8 cellular contexts compared by ENCODE assay signal in genomic region chr2:9594361-9595063, GRCh38. TPM values are rescaled to one million over a fixed set of nuclear protein-coding genes. Genes with fewer than 3 reads are reported as not detected.
A peak's percentile ranks its signal among the peaks of the same experiment; 100 is the strongest.
DNase-seq lines count a peak whose midpoint lies in the region; ATAC-seq, FAIRE-seq and TF ChIP-seq lines count a peak whose summit lies in the region.

No MANE protein-coding gene starts in this region.

- H3K9me3 ChIP-seq in esophagus muscularis mucosa (peaks cover 0 to 9% (median 3%) of the 10 kb centered on the region in 4 donors), osteoblast (ENCODE audit: low read depth, low read length) (peaks cover 4% of the 10 kb centered on the region)

- H3K36me3 ChIP-seq in esophagus muscularis mucosa (peaks cover 0 to 25% (median 8%) of the 10 kb centered on the region in 4 donors), osteoblast (ENCODE audit: insufficient read depth, low read length) (peaks cover 31% of the 10 kb centered on the region)

- ATAC-seq in GM21576 (IDR thresholded peaks at IDR 0.05; ENCODE audit: unreplicated experiment), result no peak
- no peak for ATAC-seq in GM18907 (IDR thresholded peaks at IDR 0.05; ENCODE audit: unreplicated experiment)

- intact Hi-C loops in esophagus muscularis mucosa (cut with DNase I), result no loop called here

- peak; percentile 91 for FAIRE-seq in RCC 7860 (lab: Jason Lieb, UNC)

- H2AFZ ChIP-seq in osteoblast (ENCODE audit: low read length), result no peak overlapping the region

- TF ChIP-seq POLR2A in esophagus muscularis mucosa (IDR thresholded peaks at IDR 0.05; ENCODE audit: low read depth), result no peak

- DNase-seq in GM03348 (ENCODE audit: low spot score), result peak; percentile 84
- DNase-seq in RCC 7860 (ENCODE audit: low spot score), result peak; percentile 81
- no peak for DNase-seq in esophagus muscularis mucosa (ENCODE audit: extremely low spot score)
- DNase-seq in osteoblast (ENCODE audit: insufficient read length, low spot score, missing footprints), result peak; percentile 79
- DNase-seq in DMS 273 treated with DMSO at 0.1 percent for 48 hours (lab: John Stamatoyannopoulos, UW), result no peak
- no peak for DNase-seq in SIG-M5 (lab: John Stamatoyannopoulos, UW)

- TF ChIP-seq EP300 in esophagus muscularis mucosa (IDR thresholded peaks at IDR 0.05), result no peak

- TF ChIP-seq CTCF in esophagus muscularis mucosa (IDR thresholded peaks at IDR 0.05) (no peak), osteoblast (IDR thresholded peaks at IDR 0.05; ENCODE audit: extremely low read depth, low read depth, low read length) (no peak)

- 63% methylated on average over 2 of the region's 2 CpGs for WGBS in esophagus muscularis mucosa

- H3K79me2 ChIP-seq in osteoblast (ENCODE audit: insufficient read depth, low read length), result peaks cover 86% of the 10 kb centered on the region

- H3K4me3 ChIP-seq in esophagus muscularis mucosa, result no peak overlapping the region
- H3K4me3 ChIP-seq in osteoblast (ENCODE audit: insufficient read depth, low read length), result no peak overlapping the region

- H3K4me1 ChIP-seq in esophagus muscularis mucosa (peaks cover 26 to 49% (median 46%) of the 10 kb centered on the region in 4 donors), osteoblast (ENCODE audit: insufficient read depth, low read length) (peaks cover 47% of the 10 kb centered on the region)

- H3K4me2 ChIP-seq in osteoblast (ENCODE audit: insufficient read depth, low read length), result peak overlapping the region; percentile 12

- peaks cover 58% of the 10 kb centered on the region for H4K20me1 ChIP-seq in osteoblast (ENCODE audit: insufficient read depth, low read length)

- no peaks in the 10 kb centered on the region for H3K27me3 ChIP-seq in esophagus muscularis mucosa
- no peaks in the 10 kb centered on the region for H3K27me3 ChIP-seq in osteoblast (ENCODE audit: insufficient read depth, low read length)

- H3K27ac ChIP-seq in esophagus muscularis mucosa (replicated peaks in 1 of 4), result peak overlapping the region; percentile 17 to 57 (median 32)
- H3K27ac ChIP-seq in osteoblast (ENCODE audit: low read depth, low read length), result peak overlapping the region; percentile 92

RNA-seq across cellular contexts. Expression of gene YWHAQ, which starts 36.3 kb away (rescaled TPM):
- total RNA-seq in esophagus muscularis mucosa (100 to 1,000 TPM; 223 to 239 (median 230) TPM), osteoblast (242 and 285 TPM in 2 replicates)

RNA-seq across cellular contexts. Expression of gene ADAM17, which starts 38.9 kb away (rescaled TPM):
- total RNA-seq in esophagus muscularis mucosa (10 to 100 TPM; 12.9 to 17.7 (median 14.9) TPM), osteoblast (53.6 and 69.1 TPM in 2 replicates)

Comparison
In these comparisons a context has a peak if more than half of its experiments do, and no peak if none do; other contexts are left out.
1. DNase-seq: peak in GM03348 (single experiment), RCC 7860 (single experiment) and osteoblast (single experiment); none in esophagus muscularis mucosa (single experiment), DMS 273 treated with DMSO at 0.1 percent for 48 hours (single experiment) and SIG-M5 (single experiment).